In genomic region chr2:135105513-135106316, GRCh38 we compare ENCODE assay signal across 20 cellular contexts. TPM values are rescaled to one million over a fixed set of nuclear protein-coding genes. Genes with fewer than 3 reads are reported as not detected.
"Had no signal": no experiment of that assay in that cellular context is flagged by ENCODE, and none has a peak within 500 bp of the region (broad histone marks: within the 10 kb centered on the region; RNA-seq: fewer than 3 reads in every experiment).

No MANE protein-coding gene starts in this region.

RNA-seq across cellular contexts. Expression of gene MAP3K19, which starts 58.5 kb away (rescaled TPM):
- total RNA-seq: hepatocyte, kidney, kidney epithelial cell, left cardiac atrium, left colon, left lobe of liver, left ventricle myocardium inferior, left ventricle myocardium superior, liver, lower leg skin, lung microvascular endothelial cell, mammary epithelial cell, mesenteric fat pad, mesothelial cell of epicardium, mononuclear cell, mucosa of descending colon, mucosa of gallbladder, myocyte had no signal
- polyA plus RNA-seq: hepatocyte, immature natural killer cell, keratinocyte, liver, mammary epithelial cell had no signal
